24 cellular contexts compared by ENCODE assay signal in the genomic region with DNA sequence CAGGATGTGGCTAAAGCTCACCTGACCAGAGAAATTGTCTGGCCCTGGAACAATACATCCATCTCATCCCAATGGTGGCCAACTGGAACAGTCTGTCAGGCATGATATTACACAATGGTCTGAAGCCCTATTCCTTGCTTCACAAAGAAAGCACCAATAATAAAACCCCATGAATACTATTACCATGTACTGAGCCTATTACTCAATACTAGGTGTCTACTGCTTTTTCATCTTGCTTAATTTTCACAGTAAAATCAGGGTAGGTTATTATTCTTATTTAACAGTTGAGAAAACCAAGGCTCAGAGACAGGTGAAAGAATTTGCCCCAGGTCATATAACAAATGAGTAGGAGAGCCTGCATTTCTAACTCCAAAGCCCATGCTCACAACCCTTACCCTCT.
"Had no signal": no experiment of that assay in that cellular context is flagged by ENCODE, and none has a peak within 500 bp of the region (broad histone marks: within the 10 kb centered on the region; RNA-seq: fewer than 3 reads in every experiment).

No MANE protein-coding gene starts in this region.

- H3K36me3 ChIP-seq: MG63, SJSA1 had no signal

- ATAC-seq: activated CD4-positive, CD25-positive, alpha-beta regulatory T cell treated with anti-CD3 and anti-CD28 coated beads, Interleukin-2, amount 50 U/mL, for 24 hours; activated CD8-positive, alpha-beta T cell treated with anti-CD3 and anti-CD28 coated beads for 36 hours; activated T-cell treated with anti-CD3 and anti-CD28 coated beads, Interleukin-2, amount 50 U/mL, for 72 hours; Panc1; Right ventricle myocardium inferior; SK-N-SH treated with all-trans-retinoic acid at 6 μM for 48 hours had no signal

- H3K4me3 ChIP-seq: MG63, SJSA1 had no signal

- H3K9me3 ChIP-seq: MG63, SJSA1 had no signal

- H3K9ac ChIP-seq: KMS-11 had no signal

- H3K4me1 ChIP-seq: SJSA1 had no signal

- DNase-seq: activated CD4-positive, alpha-beta T cell treated with anti-CD3 and anti-CD28 coated beads for 4 hours; activated CD8-positive, alpha-beta memory T cell treated with anti-CD3 and anti-CD28 coated beads, Interleukin-2, amount 50 U/mL, for 4 hours; activated CD8-positive, alpha-beta T cell treated with anti-CD3 and anti-CD28 coated beads for 36 hours; activated gamma-delta T cell treated with Interleukin-2 at 50 U/mL for 16 hours; activated naive CD4-positive, alpha-beta T cell treated with anti-CD3 and anti-CD28 coated beads, Interleukin-2, amount 10 ng/mL, durations not matched to agents 7 days and 5 days; activated naive CD8-positive, alpha-beta T cell treated with anti-CD3 and anti-CD28 coated beads for 36 hours; activated T-cell treated with anti-CD3 and anti-CD28 coated beads, Interleukin-2, amount 50 U/mL, for 72 hours; anterior cingulate cortex; cerebellar nuclear complex; MG63; NCI-H1092; NCI-H1417 treated with DMSO at 0.1 percent for 48 hours; NCI-H1694; NCI-H2029; NCI-H510A treated with DMSO at 0.1 percent for 48 hours; NCI-H69; RPMI8226; SW 1271 had no signal

- H3K27ac ChIP-seq: KMS-11, SJSA1 had no signal

- H3K4me2 ChIP-seq: KMS-11 had no signal
